Comparison of ENCODE assay signal across 18 cellular contexts in genomic region chr10:18450298-18450697, GRCh38.
DNase-seq lines count a peak whose midpoint lies in the region; ATAC-seq and TF ChIP-seq lines count a peak whose summit lies in the region.
"Had no signal": no experiment of that assay in that cellular context is flagged by ENCODE, and none has a peak within 500 bp of the region (broad histone marks: within the 10 kb centered on the region; RNA-seq: fewer than 3 reads in every experiment).

No MANE protein-coding gene starts in this region.

- 68 to 71% methylated on average over 6 of the region's 6 CpGs for WGBS in tibial nerve, 2 donors

- no peaks in the 10 kb centered on the region for H3K4me1 Mint-ChIP-seq in stimulated activated memory B cell treated with anti-CD40 and anti-IgM and Interleukin-4, amounts not matched to agents 10 μg/mL and 1 μg/mL and 100 μg/mL, for 72 hours
- H3K4me1 Mint-ChIP-seq in Calu3 (ENCODE audit: low read depth, unreplicated experiment), result no peaks in the 10 kb centered on the region

- intact Hi-C loops in Right ventricle myocardium inferior (cut with DNase I), result no loop called here
- intact Hi-C loops in Calu3 (cut with micrococcal nuclease; ENCODE audit: unreplicated experiment), result no loop called here

- DNase-seq in cardiac muscle cell (ENCODE audit: low read depth in 1 of 2, low spot score in 1 of 2) (no peak), Right ventricle myocardium inferior (ENCODE audit: missing footprints) (no peak), tibial nerve (ENCODE audit: low spot score in 2 of 2) (no peak), Calu3 (no peak)
- no peak for DNase-seq in stimulated activated naive CD4-positive, alpha-beta T cell treated with Interleukin-2 at 50 U/mL for 16 hours (lab: John Stamatoyannopoulos, UW)
- DNase-seq: CD4-positive, alpha-beta T cell; DMS79 treated with DMSO at 0.1 percent for 48 hours; Karpas-422; NCI-H1417 treated with DMSO at 0.1 percent for 48 hours; NCI-H1930; NCI-H526 had no signal

- H3K36me3 Mint-ChIP-seq in stimulated activated memory B cell treated with anti-CD40 and anti-IgM and Interleukin-4, amounts not matched to agents 10 μg/mL and 1 μg/mL and 100 μg/mL, for 72 hours, result no peaks in the 10 kb centered on the region
- no peaks in the 10 kb centered on the region for H3K36me3 Mint-ChIP-seq in Calu3 (ENCODE audit: insufficient read depth, unreplicated experiment)

- ATAC-seq in Right ventricle myocardium inferior, result no peak
- peak; percentile 54 for ATAC-seq in GM19023 (IDR thresholded peaks at IDR 0.05; ENCODE audit: unreplicated experiment)
- ATAC-seq in HG02759 (IDR thresholded peaks at IDR 0.05; ENCODE audit: unreplicated experiment), result peak; percentile 47
- ATAC-seq in stimulated activated memory B cell treated with anti-CD40 and anti-IgM and Interleukin-4, amounts not matched to agents 10 μg/mL and 1 μg/mL and 100 μg/mL, for 72 hours, result peak; percentile 55

- H3K4me3 ChIP-seq in cardiac muscle cell (no peak overlapping the region), tibial nerve (no peak overlapping the region)
- H3K4me3 ChIP-seq: SJSA1 had no signal

- H3K27me3 ChIP-seq in cardiac muscle cell (no peaks in the 10 kb centered on the region), tibial nerve (no peaks in the 10 kb centered on the region)
- H3K27me3 ChIP-seq: SJSA1 had no signal

- H3K9me3 Mint-ChIP-seq in stimulated activated memory B cell treated with anti-CD40 and anti-IgM and Interleukin-4, amounts not matched to agents 10 μg/mL and 1 μg/mL and 100 μg/mL, for 72 hours, result no peaks in the 10 kb centered on the region
- H3K9me3 Mint-ChIP-seq in Calu3 (ENCODE audit: low read depth, unreplicated experiment), result peaks cover 11% of the 10 kb centered on the region
- H3K9me3 Mint-ChIP-seq: CD4-positive, alpha-beta T cell; IgD-negative memory B cell; T-helper 1 cell treated with Interleukin-12 subunit alpha and Interleukin-12 subunit beta and Interleukin-4 antibody, amounts not matched to agents 30 μg/mL and 1 μg/mL, for 36 hours had no signal

- TF ChIP-seq POLR2A in tibial nerve (IDR thresholded peaks at IDR 0.05), result no peak

- TF ChIP-seq CTCF in cardiac muscle cell (IDR thresholded peaks at IDR 0.05; ENCODE audit: low read depth, low read length) (no peak), tibial nerve (IDR thresholded peaks at IDR 0.05) (no peak), Calu3 (IDR thresholded peaks at IDR 0.05; ENCODE audit: unreplicated experiment) (no peak)

- no peak overlapping the region for H3K4me3 Mint-ChIP-seq in stimulated activated memory B cell treated with anti-CD40 and anti-IgM and Interleukin-4, amounts not matched to agents 10 μg/mL and 1 μg/mL and 100 μg/mL, for 72 hours
- no peak overlapping the region for H3K4me3 Mint-ChIP-seq in Calu3 (ENCODE audit: low read depth, unreplicated experiment)
- H3K4me3 Mint-ChIP-seq: CD4-positive, alpha-beta T cell; IgD-negative memory B cell; T-helper 1 cell treated with Interleukin-12 subunit alpha and Interleukin-12 subunit beta and Interleukin-4 antibody, amounts not matched to agents 30 μg/mL and 1 μg/mL, for 36 hours had no signal

- H3K4me1 ChIP-seq in cardiac muscle cell (ENCODE audit: low read depth), result peaks cover 39% of the 10 kb centered on the region
- no peaks in the 10 kb centered on the region for H3K4me1 ChIP-seq in tibial nerve
- H3K4me1 ChIP-seq: SJSA1 had no signal

- H3K9me3 ChIP-seq in cardiac muscle cell (ENCODE audit: low read depth) (no peaks in the 10 kb centered on the region), tibial nerve (no peaks in the 10 kb centered on the region)
- H3K9me3 ChIP-seq: SJSA1 had no signal

- no peak overlapping the region for H3K27ac Mint-ChIP-seq in stimulated activated memory B cell treated with anti-CD40 and anti-IgM and Interleukin-4, amounts not matched to agents 10 μg/mL and 1 μg/mL and 100 μg/mL, for 72 hours
- no peak overlapping the region for H3K27ac Mint-ChIP-seq in Calu3 (ENCODE audit: unreplicated experiment)
- H3K27ac Mint-ChIP-seq: CD4-positive, alpha-beta T cell; IgD-negative memory B cell; T-helper 1 cell treated with Interleukin-12 subunit alpha and Interleukin-12 subunit beta and Interleukin-4 antibody, amounts not matched to agents 30 μg/mL and 1 μg/mL, for 36 hours had no signal

- H3K27me3 Mint-ChIP-seq in stimulated activated memory B cell treated with anti-CD40 and anti-IgM and Interleukin-4, amounts not matched to agents 10 μg/mL and 1 μg/mL and 100 μg/mL, for 72 hours, result peaks cover 11% of the 10 kb centered on the region
- peaks cover 12% of the 10 kb centered on the region for H3K27me3 Mint-ChIP-seq in Calu3 (ENCODE audit: unreplicated experiment)

- CTCF ChIA-PET in Calu3 (lab: Charles Lee), result no interaction called here

- BruUV-seq in Calu3 (replicated peaks; lab: Mats Ljungman, UMichigan), result no TSS peak

- H3K36me3 ChIP-seq in cardiac muscle cell (no peaks in the 10 kb centered on the region), tibial nerve (no peaks in the 10 kb centered on the region)
- H3K36me3 ChIP-seq: SJSA1 had no signal

- H3K27ac ChIP-seq in cardiac muscle cell (peak overlapping the region; percentile 15), tibial nerve (no peak overlapping the region)
- H3K27ac ChIP-seq: 22Rv1, SJSA1 had no signal

- TF ChIP-seq EP300 in tibial nerve (IDR thresholded peaks at IDR 0.05), result no peak
